ENCODE assay signal across 1 cellular context in the genomic region with DNA sequence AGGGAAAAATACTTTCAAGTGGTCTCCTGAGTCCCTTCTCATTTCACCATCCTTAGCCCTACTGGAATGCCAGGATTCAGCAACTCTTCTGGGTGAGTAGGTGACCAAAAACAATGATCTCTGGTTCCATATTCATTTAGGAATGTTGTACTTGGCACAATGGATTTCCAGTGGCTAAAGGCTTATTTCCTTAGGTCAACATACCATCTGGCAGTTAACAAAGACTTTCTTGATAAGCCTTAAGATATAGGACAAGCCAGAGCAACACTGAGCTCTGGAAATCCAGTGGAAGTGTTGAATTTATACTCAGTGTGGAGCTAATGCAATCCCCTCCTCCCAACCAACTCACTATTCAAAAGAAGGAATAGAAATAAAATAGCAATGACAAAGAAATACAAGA.
TF ChIP-seq lines count a peak whose summit lies in the region.

No MANE protein-coding gene starts in this region.

TF ChIP-seq in endothelial cell of umbilical vein, 7 proteins besides CTCF, POLR2A, EP300 and RAD21:
- TF ChIP-seq GATA2 (IDR thresholded peaks at IDR 0.05; ENCODE audit: insufficient read depth, insufficient read length, low read depth, low read length) (peak; percentile 97), EZH2 (IDR thresholded peaks at IDR 0.05; ENCODE audit: borderline replicate concordance, low read depth, low read length, severe bottlenecking) (no peak), JUN (IDR thresholded peaks at IDR 0.05; ENCODE audit: borderline replicate concordance, insufficient read depth, insufficient read length, low read depth) (peak; percentile 65), MAX (IDR thresholded peaks at IDR 0.05; ENCODE audit: insufficient read depth, insufficient read length) (no peak), POLR2AphosphoS5 (IDR thresholded peaks at IDR 0.05; ENCODE audit: insufficient read depth, low read depth, low read length) (peak; percentile 93), MYC (IDR thresholded peaks at IDR 0.05; ENCODE audit: low read depth, low read length) (no peak), FOS (IDR thresholded peaks at IDR 0.05; ENCODE audit: borderline replicate concordance, insufficient read depth, low read length) (peak; percentile 65)
TF ChIP-seq in endothelial cell of umbilical vein: peak in this region for 4.
